In genomic region chr13:93244141-93244917, GRCh38 we compare ENCODE assay signal across 9 cellular contexts. TPM values are rescaled to one million over a fixed set of nuclear protein-coding genes. Genes with fewer than 3 reads are reported as not detected.
DNase-seq lines count a peak whose midpoint lies in the region; TF ChIP-seq lines count a peak whose summit lies in the region.
"Had no signal": no experiment of that assay in that cellular context is flagged by ENCODE, and none has a peak within 500 bp of the region (broad histone marks: within the 10 kb centered on the region; RNA-seq: fewer than 3 reads in every experiment).

No MANE protein-coding gene starts in this region.

- no peak overlapping the region for H3K23ac ChIP-seq in neuronal stem cell (ENCODE audit: low read depth, low read length, poor library complexity)

- no peak overlapping the region for H4K91ac ChIP-seq in neuronal stem cell (ENCODE audit: low read depth, low read length, poor library complexity)

- no peak overlapping the region for H2BK120ac ChIP-seq in neuronal stem cell (ENCODE audit: low read depth, low read length)

- H3K36me3 ChIP-seq in MG63 (peaks cover 3% of the 10 kb centered on the region; the same call in 1 of the 2 replicates), neuronal stem cell (replicated peaks in 1 of 2; ENCODE audit: control insufficient read depth in 2 of 2, insufficient read depth in 2 of 2, low read length in 2 of 2) (no peaks in the 10 kb centered on the region)

- H3K27ac ChIP-seq in epithelial cell of prostate = peak overlapping the region; percentile 59
- H3K27ac ChIP-seq in neuronal stem cell (replicated peaks; ENCODE audit: low read length) = peak overlapping the region; percentile 63

- no peak overlapping the region for H2BK12ac ChIP-seq in neuronal stem cell (ENCODE audit: low read length)

- H3K9me3 ChIP-seq in MG63 = peaks cover 20% of the 10 kb centered on the region
- H3K9me3 ChIP-seq in neuronal stem cell (replicated peaks in 1 of 2; ENCODE audit: control insufficient read depth in 2 of 2, insufficient read depth in 1 of 2, low read depth in 1 of 2, low read length in 2 of 2) = peaks cover 2 to 5% of the 10 kb centered on the region in 2 donors

- no peak overlapping the region for H4K8ac ChIP-seq in neuronal stem cell (ENCODE audit: low read depth, low read length)

- DNase-seq in AG09309 (ENCODE audit: low read depth) (no peak), MG63 (peak; percentile 54), epithelial cell of prostate (ENCODE audit: low read depth, low spot score) (no peak), neuronal stem cell (ENCODE audit: low spot score) (no peak), activated gamma-delta T cell (lab: John Stamatoyannopoulos, UW) (no peak), SHP77 treated with DMSO at 0.1 percent for 48 hours (lab: John Stamatoyannopoulos, UW) (no peak), amniotic stem cell (lab: John Stamatoyannopoulos, UW) (no peak), GM13977 (ENCODE audit: low spot score) (no peak)
- DNase-seq: GDM1 had no signal

- TF ChIP-seq CTCF in AG09309 (IDR thresholded peaks at IDR 0.05; ENCODE audit: control insufficient read depth, insufficient read depth, low read depth, low read length, missing control alignments) (no peak), GM13977 (IDR thresholded peaks at IDR 0.05; ENCODE audit: extremely low read depth, insufficient read depth, missing control alignments) (no peak)

- H2AFZ ChIP-seq in neuronal stem cell (ENCODE audit: low read length) = peak overlapping the region; percentile 93

- H2AK5ac ChIP-seq in neuronal stem cell (ENCODE audit: low read depth, low read length) = peak overlapping the region; percentile 8

- WGBS in neuronal stem cell (ENCODE audit: extremely low coverage in 2 of 2, insufficient read length in 2 of 2, insufficient replicate concordance in 1 of 2), 2 donors = no CpG with 5 or more reads among the region's 17 CpGs

- H2BK5ac ChIP-seq in neuronal stem cell (ENCODE audit: low read length) = no peak overlapping the region

- H3K27me3 ChIP-seq in MG63 (no peaks in the 10 kb centered on the region), neuronal stem cell (ENCODE audit: control insufficient read depth in 3 of 3, insufficient read depth in 3 of 3, low read depth in 1 of 3, low read length in 3 of 3) (no peaks in the 10 kb centered on the region)

- in situ Hi-C loops in GM13977 (cut with MboI; ENCODE audit: low pct_unique_long_range_greater_than_20kb, low sequenced_read_pairs, unreplicated experiment) = no loop called here

- no peaks in the 10 kb centered on the region for H3K79me1 ChIP-seq in neuronal stem cell (ENCODE audit: low read depth, low read length)

- no peak overlapping the region for H3K9ac ChIP-seq in neuronal stem cell (ENCODE audit: low read depth, low read length, poor library complexity)

- peak overlapping the region; percentile 90 for H3K18ac ChIP-seq in neuronal stem cell (ENCODE audit: low read length)

- H3K4me3 ChIP-seq in AG09309 (ENCODE audit: control insufficient read depth, low read depth, low read length) = peak overlapping the region; percentile 62
- peak overlapping the region; percentile 21 for H3K4me3 ChIP-seq in MG63
- peak overlapping the region in 1 of 2 donors; percentile 34 for H3K4me3 ChIP-seq in neuronal stem cell (ENCODE audit: low read length in 2 of 2)

- peaks cover 8 to 18% of the 10 kb centered on the region in 2 donors for H3K4me1 ChIP-seq in neuronal stem cell (ENCODE audit: control insufficient read depth in 2 of 2, insufficient read depth in 1 of 2, low read depth in 1 of 2, low read length in 2 of 2)

- H3K4me2 ChIP-seq in neuronal stem cell (ENCODE audit: insufficient read depth, low read length, poor library complexity, severe bottlenecking) = no peak overlapping the region

- H3K4ac ChIP-seq in neuronal stem cell (ENCODE audit: low read length) = no peak overlapping the region

- H2BK15ac ChIP-seq in neuronal stem cell (ENCODE audit: low read length) = peak overlapping the region; percentile 3

- no peak overlapping the region for H3K14ac ChIP-seq in neuronal stem cell (ENCODE audit: low read length)

RNA-seq across cellular contexts. Expression of gene GPC6, which starts 17.7 kb away (rescaled TPM):
- 4.1 and 10.1 TPM in 2 replicates for total RNA-seq in MG63 (2014; rRNA removed; shearing (Covaris generic); ENCODE audit: low replicate concordance)
- polyA plus RNA-seq in neuronal stem cell (2013, experiment 1 of 2) = 18.8 TPM
- 20.0 TPM for polyA plus RNA-seq in neuronal stem cell (2013, experiment 2 of 2)
